ENCODE assay signal across 15 cellular contexts in genomic region chr15:38638841-38639240, GRCh38.
DNase-seq lines count a peak whose midpoint lies in the region; ATAC-seq and TF ChIP-seq lines count a peak whose summit lies in the region.
"Had no signal": no experiment of that assay in that cellular context is flagged by ENCODE, and none has a peak within 500 bp of the region (broad histone marks: within the 10 kb centered on the region; RNA-seq: fewer than 3 reads in every experiment).

No MANE protein-coding gene starts in this region.

- peaks cover 63% of the 10 kb centered on the region for H3K4me1 ChIP-seq in OCI-LY1 (ENCODE audit: insufficient read depth, low read length, severe bottlenecking)

- H2AFZ ChIP-seq in OCI-LY1 (ENCODE audit: low read length), result no peak overlapping the region
- H2AFZ ChIP-seq: GM23248, PC-9 had no signal

- TF ChIP-seq CTCF in OCI-LY1 (IDR thresholded peaks at IDR 0.05; ENCODE audit: low read length), result no peak

- H3K36me3 Mint-ChIP-seq in activated naive CD8-positive, alpha-beta T cell treated with anti-CD3 and anti-CD28 coated beads, Interleukin-2, amount 10 ng/mL, durations not matched to agents 7 days and 5 days, result peaks cover 30% of the 10 kb centered on the region
- H3K36me3 Mint-ChIP-seq: CD4-positive, alpha-beta memory T cell had no signal

- H3K4me3 ChIP-seq in OCI-LY1 (ENCODE audit: low read depth, low read length, poor library complexity, severe bottlenecking), result no peak overlapping the region
- H3K4me3 ChIP-seq: GM23248, PC-9 had no signal

- no peak for DNase-seq in stimulated activated naive CD8-positive, alpha-beta T cell treated with anti-CD3 and anti-CD28 coated beads, Interleukin-15, Interleukin-2, amounts not matched to agents 100 U/mL and 50 U/mL, for 24 hours
- DNase-seq in stimulated activated naive CD8-positive, alpha-beta T cell treated with anti-CD3 and anti-CD28 coated beads, Interleukin-15, amount 100 ng/mL, for 72 hours, result no peak
- no peak for DNase-seq in activated naive CD8-positive, alpha-beta T cell treated with anti-CD3 and anti-CD28 coated beads, Interleukin-2, amount 10 ng/mL, durations not matched to agents 7 days and 5 days
- DNase-seq in caudate nucleus (lab: John Stamatoyannopoulos, UW), result no peak
- DNase-seq: CD4-positive, alpha-beta memory T cell; GM23248; HCEC 1CT; MV-4-11; NCI-H1417; NCI-H1930; NCI-H69; PC-9 had no signal

- H3K4me3 Mint-ChIP-seq in stimulated activated naive CD8-positive, alpha-beta T cell treated with anti-CD3 and anti-CD28 coated beads, Interleukin-15, amount 100 ng/mL, for 72 hours, result no peak overlapping the region
- H3K4me3 Mint-ChIP-seq in activated naive CD8-positive, alpha-beta T cell treated with anti-CD3 and anti-CD28 coated beads, Interleukin-2, amount 10 ng/mL, durations not matched to agents 7 days and 5 days, result no peak overlapping the region
- H3K4me3 Mint-ChIP-seq: CD4-positive, alpha-beta memory T cell had no signal

- H3K27me3 Mint-ChIP-seq in stimulated activated naive CD8-positive, alpha-beta T cell treated with anti-CD3 and anti-CD28 coated beads, Interleukin-15, amount 100 ng/mL, for 72 hours, result no peaks in the 10 kb centered on the region
- no peaks in the 10 kb centered on the region for H3K27me3 Mint-ChIP-seq in activated naive CD8-positive, alpha-beta T cell treated with anti-CD3 and anti-CD28 coated beads, Interleukin-2, amount 10 ng/mL, durations not matched to agents 7 days and 5 days
- H3K27me3 Mint-ChIP-seq: CD4-positive, alpha-beta memory T cell had no signal

- H3K27ac Mint-ChIP-seq in stimulated activated naive CD8-positive, alpha-beta T cell treated with anti-CD3 and anti-CD28 coated beads, Interleukin-15, amount 100 ng/mL, for 72 hours, result no peak overlapping the region
- peak overlapping the region; percentile 58 for H3K27ac Mint-ChIP-seq in activated naive CD8-positive, alpha-beta T cell treated with anti-CD3 and anti-CD28 coated beads, Interleukin-2, amount 10 ng/mL, durations not matched to agents 7 days and 5 days

- H3K27me3 ChIP-seq in OCI-LY1 (ENCODE audit: insufficient read depth, low read length), result no peaks in the 10 kb centered on the region

- no peaks in the 10 kb centered on the region for H3K9me2 ChIP-seq in OCI-LY1 (ENCODE audit: low read depth, low read length)

- H3K9me3 ChIP-seq in OCI-LY1 (ENCODE audit: low read length), result no peaks in the 10 kb centered on the region; the same call in 1 of the 2 replicates

- H3K9ac ChIP-seq in OCI-LY1 (ENCODE audit: low read length), result peak overlapping the region; percentile 33
- H3K9ac ChIP-seq: GM23248 had no signal

- H3K4me2 ChIP-seq in OCI-LY1 (ENCODE audit: low read length), result peak overlapping the region; percentile 21; the same call in 1 of the 2 replicates
- H3K4me2 ChIP-seq: PC-9 had no signal

- H3K9me3 Mint-ChIP-seq in stimulated activated naive CD8-positive, alpha-beta T cell treated with anti-CD3 and anti-CD28 coated beads, Interleukin-15, amount 100 ng/mL, for 72 hours, result peaks cover 0 to 8% of the 10 kb centered on the region in 2 donors
- H3K9me3 Mint-ChIP-seq in activated naive CD8-positive, alpha-beta T cell treated with anti-CD3 and anti-CD28 coated beads, Interleukin-2, amount 10 ng/mL, durations not matched to agents 7 days and 5 days, result peaks cover 8% of the 10 kb centered on the region
- H3K9me3 Mint-ChIP-seq: CD4-positive, alpha-beta memory T cell had no signal

- no peaks in the 10 kb centered on the region for H3F3A ChIP-seq in OCI-LY1 (ENCODE audit: insufficient read depth, low read length)

- H3K27ac ChIP-seq in OCI-LY1 (ENCODE audit: low read depth, low read length, poor library complexity, severe bottlenecking), result peak overlapping the region; percentile 94
- no peak overlapping the region for H3K27ac ChIP-seq in caudate nucleus (ENCODE audit: low read depth, low read length)
- H3K27ac ChIP-seq: GM23248, PC-9 had no signal

- H3K79me2 ChIP-seq in OCI-LY1 (ENCODE audit: insufficient read depth, low read length), result no peaks in the 10 kb centered on the region

- H4K20me1 ChIP-seq in OCI-LY1 (ENCODE audit: insufficient read depth, low read length), result no peaks in the 10 kb centered on the region

- no peaks in the 10 kb centered on the region for H3K36me3 ChIP-seq in OCI-LY1 (ENCODE audit: insufficient read depth, low read length)

- POLR2A ChIA-PET in activated naive CD8-positive, alpha-beta T cell treated with anti-CD3 and anti-CD28 coated beads, Interleukin-2, amount 10 ng/mL, durations not matched to agents 7 days and 5 days (lab: Charles Lee), result interaction anchor here (0.7 to 1.2 kb wide), 2 partner anchors 12 to 75 kb away, joined by 3 read pairs; no protein-coding TSS in a partner anchor

- peak; percentile 23 for ATAC-seq in stimulated activated naive CD8-positive, alpha-beta T cell treated with anti-CD3 and anti-CD28 coated beads, Interleukin-15, Interleukin-2, amounts not matched to agents 100 U/mL and 50 U/mL, for 24 hours
- ATAC-seq in stimulated activated naive CD8-positive, alpha-beta T cell treated with anti-CD3 and anti-CD28 coated beads, Interleukin-15, amount 100 ng/mL, for 72 hours, result no peak
- ATAC-seq in activated naive CD8-positive, alpha-beta T cell treated with anti-CD3 and anti-CD28 coated beads, Interleukin-2, amount 10 ng/mL, durations not matched to agents 7 days and 5 days (ENCODE audit: low read depth), result peak; percentile 47
- ATAC-seq in HG02970 (IDR thresholded peaks at IDR 0.05; ENCODE audit: low FRiP score, unreplicated experiment), result no peak
- ATAC-seq in GM19467 (IDR thresholded peaks at IDR 0.05; ENCODE audit: unreplicated experiment), result no peak

- peaks cover 66% of the 10 kb centered on the region for H3K4me1 Mint-ChIP-seq in stimulated activated naive CD8-positive, alpha-beta T cell treated with anti-CD3 and anti-CD28 coated beads, Interleukin-15, amount 100 ng/mL, for 72 hours
- H3K4me1 Mint-ChIP-seq in activated naive CD8-positive, alpha-beta T cell treated with anti-CD3 and anti-CD28 coated beads, Interleukin-2, amount 10 ng/mL, durations not matched to agents 7 days and 5 days, result peaks cover 37% of the 10 kb centered on the region

Comparison
In these comparisons a context has a peak if more than half of its experiments do, and no peak if none do; other contexts are left out.
1. ATAC-seq: peak in stimulated activated naive CD8-positive, alpha-beta T cell treated with anti-CD3 and anti-CD28 coated beads, Interleukin-15, Interleukin-2, amounts not matched to agents 100 U/mL and 50 U/mL, for 24 hours (single experiment) and activated naive CD8-positive, alpha-beta T cell treated with anti-CD3 and anti-CD28 coated beads, Interleukin-2, amount 10 ng/mL, durations not matched to agents 7 days and 5 days (single experiment); none in stimulated activated naive CD8-positive, alpha-beta T cell treated with anti-CD3 and anti-CD28 coated beads, Interleukin-15, amount 100 ng/mL, for 72 hours (single experiment), HG02970 (single experiment) and GM19467 (single experiment).